In genomic region chr6:31058128-31058894, GRCh38 we compare ENCODE assay signal across 8 cellular contexts. TPM values are rescaled to one million over a fixed set of nuclear protein-coding genes. Genes with fewer than 3 reads are reported as not detected.
DNase-seq lines count a peak whose midpoint lies in the region; ATAC-seq and TF ChIP-seq lines count a peak whose summit lies in the region.

No MANE protein-coding gene starts in this region.

- no peaks in the 10 kb centered on the region for H3K9me3 ChIP-seq in heart right ventricle
- H3K9me3 ChIP-seq in endodermal cell (ENCODE audit: control insufficient read depth, low read length), result no peaks in the 10 kb centered on the region

- DNase-seq in heart right ventricle, result no peak
- DNase-seq in Right ventricle myocardium superior, result no peak
- DNase-seq in NCI-H748 (lab: John Stamatoyannopoulos, UW; ENCODE audit: unreplicated experiment), result peak; percentile 53
- no peak for DNase-seq in endodermal cell
- peak; percentile 90 for DNase-seq in non-pigmented ciliary epithelial cell (ENCODE audit: low read depth)
- DNase-seq in NCI-H524 treated with DMSO at 0.1 percent for 48 hours (lab: John Stamatoyannopoulos, UW), result no peak

- no peaks in the 10 kb centered on the region for H3K36me3 Mint-ChIP-seq in endodermal cell (ENCODE audit: low read depth)

- no peak overlapping the region for H3K27ac Mint-ChIP-seq in endodermal cell

- H3K9me3 Mint-ChIP-seq in endodermal cell, result no peaks in the 10 kb centered on the region

- H3K27ac ChIP-seq in heart right ventricle (no peak overlapping the region), endodermal cell (ENCODE audit: low read depth, low read length) (no peak overlapping the region)

- H3K27me3 Mint-ChIP-seq in endodermal cell (ENCODE audit: insufficient read depth), result peaks cover 9% of the 10 kb centered on the region

- intact Hi-C loops in heart right ventricle (cut with DNase I), result loop anchor here in 1 of 10 donors (5.0 kb wide), 1 partner anchor 141 kb away; no protein-coding TSS in a partner anchor
- intact Hi-C loops in Right ventricle myocardium superior (cut with DNase I), result no loop called here

- no peak overlapping the region for H3K4me3 Mint-ChIP-seq in endodermal cell

- 67 to 75% methylated on average over 10 of the region's 10 CpGs for WGBS in heart right ventricle, 2 donors
- 76 to 84% methylated on average over 9 to 10 of the region's 10 CpGs for WGBS in endodermal cell (ENCODE audit: insufficient coverage in 1 of 2, insufficient read length in 1 of 2), 2 experiments

- no peaks in the 10 kb centered on the region for H3K4me1 Mint-ChIP-seq in endodermal cell

- H3K4me3 ChIP-seq in heart right ventricle (no peak overlapping the region), endodermal cell (ENCODE audit: low read length) (no peak overlapping the region)

- H3K4me1 ChIP-seq in heart right ventricle (peaks cover 0 to 3% (median 0%) of the 10 kb centered on the region in 9 donors), endodermal cell (ENCODE audit: control insufficient read depth, insufficient read depth, low read length) (no peaks in the 10 kb centered on the region)

- no peak overlapping the region for H3K9ac ChIP-seq in endodermal cell (ENCODE audit: extremely low read depth, low read length, poor library complexity, severe bottlenecking)

- TF ChIP-seq CTCF in heart right ventricle (IDR thresholded peaks at IDR 0.05) (peak; percentile 24 to 63 (median 46)), endodermal cell (conservative IDR thresholded peaks at IDR 0.05) (peak; percentile 72)

- ATAC-seq in heart right ventricle, result peak in 1 of 8 donors; percentile 41
- ATAC-seq in Right ventricle myocardium superior (ENCODE audit: poor library complexity), result no peak
- no peak for ATAC-seq in HG02642 (IDR thresholded peaks at IDR 0.05; ENCODE audit: poor library complexity, unreplicated experiment)
- ATAC-seq in HG03280 (IDR thresholded peaks at IDR 0.05; ENCODE audit: unreplicated experiment), result no peak

- H3K27me3 ChIP-seq in heart right ventricle, result peaks cover 0 to 13% (median 3%) of the 10 kb centered on the region in 7 donors
- H3K27me3 ChIP-seq in endodermal cell (ENCODE audit: control insufficient read depth, insufficient read depth, low read length, poor library complexity, severe bottlenecking), result no peaks in the 10 kb centered on the region

- no peaks in the 10 kb centered on the region for H3K36me3 ChIP-seq in heart right ventricle
- no peaks in the 10 kb centered on the region for H3K36me3 ChIP-seq in endodermal cell (ENCODE audit: control insufficient read depth, insufficient read depth, low read length)

RNA-seq across cellular contexts. Expression of gene MUC22, which starts 48.0 kb away (rescaled TPM):
- total RNA-seq in heart right ventricle, result under 1 TPM; 0.07 to 0.64 (median 0.24) TPM
- under 1 TPM; under 0.01 to 0.29 TPM for polyA plus RNA-seq in heart right ventricle
- 0.19 TPM for total RNA-seq in Right ventricle myocardium superior
- not detected for total RNA-seq in endodermal cell
- polyA plus RNA-seq in endodermal cell (2013, experiment 1 of 2), result not detected
- polyA plus RNA-seq in endodermal cell (2013, experiment 2 of 2), result not detected

RNA-seq across cellular contexts. Expression of gene C6orf15, which starts 54.1 kb away (rescaled TPM):
- not detected for total RNA-seq in heart right ventricle
- not detected for polyA plus RNA-seq in heart right ventricle
- total RNA-seq in Right ventricle myocardium superior, result not detected
- total RNA-seq in endodermal cell, result not detected
- not detected for polyA plus RNA-seq in endodermal cell (2013, experiment 1 of 2)
- not detected for polyA plus RNA-seq in endodermal cell (2013, experiment 2 of 2)

RNA-seq across cellular contexts. Expression of gene PSORS1C1, which starts 56.3 kb away (rescaled TPM):
- total RNA-seq in heart right ventricle, result 1 to 10 TPM in 9 of 10 donors, under 1 TPM in 1; 1.00 to 6.2 (median 3.0) TPM
- polyA plus RNA-seq in heart right ventricle, result 1 to 10 TPM in 1 of 2 donors, under 1 TPM in 1; 0.13 to 5.0 TPM
- 1.2 TPM for total RNA-seq in Right ventricle myocardium superior
- 1 to 10 TPM; 1.1 to 1.2 TPM for total RNA-seq in endodermal cell
- not detected for polyA plus RNA-seq in endodermal cell (2013, experiment 1 of 2)
- not detected for polyA plus RNA-seq in endodermal cell (2013, experiment 2 of 2)

Comparison
In these comparisons a context has a peak if more than half of its experiments do, and no peak if none do; other contexts are left out.
1. DNase-seq: peak in NCI-H748 (single experiment) and non-pigmented ciliary epithelial cell (single experiment); none in heart right ventricle (0 of 2), Right ventricle myocardium superior (single experiment), endodermal cell (single experiment) and NCI-H524 treated with DMSO at 0.1 percent for 48 hours (single experiment).